ENCODE assay signal across 31 cellular contexts in the genomic region with DNA sequence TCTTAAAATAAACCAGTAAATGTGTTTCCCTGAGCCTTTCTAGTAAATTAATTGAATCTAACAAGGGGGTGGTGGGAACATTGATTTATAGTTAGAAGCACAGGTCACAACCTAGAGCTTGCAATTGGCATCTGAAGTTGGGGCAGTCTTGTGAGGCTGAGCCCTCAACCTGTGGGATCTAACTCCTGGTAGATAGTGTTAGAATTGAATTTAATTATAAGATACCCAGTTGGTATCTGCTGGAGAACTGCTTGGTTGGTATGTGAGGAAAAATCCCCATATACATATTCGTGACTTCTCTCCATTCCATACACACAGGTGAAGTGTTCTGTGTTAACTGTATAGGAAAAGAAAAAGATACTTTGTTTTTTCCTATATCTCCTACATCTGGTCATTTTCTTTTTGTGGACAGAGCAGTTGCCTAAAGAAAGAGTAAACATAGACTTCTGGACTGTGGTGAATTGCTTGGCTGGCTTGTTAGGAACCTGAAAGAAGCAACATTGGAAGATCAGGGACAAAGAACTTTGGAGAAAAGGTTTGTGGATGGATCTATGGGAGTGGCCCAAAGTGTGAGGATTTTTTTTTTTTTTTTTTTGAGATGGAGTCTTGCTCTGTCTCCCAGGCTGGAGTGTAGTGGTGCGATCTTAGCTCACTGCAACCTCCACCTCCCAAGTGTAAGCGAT.
"Had no signal": no experiment of that assay in that cellular context is flagged by ENCODE, and none has a peak within 500 bp of the region (broad histone marks: within the 10 kb centered on the region; RNA-seq: fewer than 3 reads in every experiment).

No MANE protein-coding gene starts in this region.

- DNase-seq: naive thymus-derived CD8-positive, alpha-beta T cell; nephron progenitor cell; nucleus accumbens; pancreas; psoas muscle; right cardiac atrium; spleen; stimulated activated CD4-positive, alpha-beta T cell treated with anti-CD3 and anti-CD28 coated beads, Interleukin-12 subunit alpha, Interleukin-12 subunit beta, amount 100 ng/mL, for 4 hours; stimulated activated CD4-positive, alpha-beta T cell treated with anti-CD3 and anti-CD28 coated beads, Interleukin-1b, Interleukin-23, amount 100 ng/mL, for 48 hours; stimulated activated CD4-positive, alpha-beta T cell treated with anti-CD3 and anti-CD28 coated beads, Interleukin-4, amount 100 ng/mL, for 1 hour; stimulated activated CD4-positive, alpha-beta T cell treated with anti-CD3 and anti-CD28 coated beads, Interleukin-4, amount 100 ng/mL, for 4 hours; stimulated activated CD8-positive, alpha-beta memory T cell treated with anti-CD3 and anti-CD28 coated beads, Interleukin-4, amount 100 ng/mL, for 48 hours; stimulated activated naive CD4-positive, alpha-beta T cell; stimulated activated naive CD8-positive, alpha-beta T cell treated with anti-CD3 and anti-CD28 coated beads, Interleukin-15, amount 100 ng/mL, for 72 hours; stimulated activated naive CD8-positive, alpha-beta T cell treated with anti-CD3 and anti-CD28 coated beads, Interleukin-15, Interleukin-2, amounts not matched to agents 100 U/mL and 50 U/mL, for 24 hours; substantia nigra; testis; tibial artery; transverse colon; upper lobe of right lung; uterus had no signal

- H3K4me1 Mint-ChIP-seq: naive thymus-derived CD8-positive, alpha-beta T cell; neural crest cell; stimulated activated memory B cell treated with anti-CD40 and anti-IgM and Interleukin-4, amounts not matched to agents 10 μg/mL and 1 μg/mL and 100 μg/mL, for 72 hours; stimulated activated naive CD8-positive, alpha-beta T cell treated with anti-CD3 and anti-CD28 coated beads, Interleukin-15, amount 100 ng/mL, for 72 hours had no signal

- FAIRE-seq: pancreas had no signal

- ATAC-seq: naive thymus-derived CD8-positive, alpha-beta T cell; natural killer cell treated with Interleukin-12 subunit alpha and Interleukin-12 subunit beta and Interleukin-15 and Interleukin-18, amount 100 ng/mL, for 72 hours; pancreas; psoas muscle; right cardiac atrium; sciatic nerve; stimulated activated memory B cell treated with anti-CD40 and anti-IgM and Interleukin-4, amounts not matched to agents 10 μg/mL and 1 μg/mL and 100 μg/mL, for 72 hours; stimulated activated naive CD8-positive, alpha-beta T cell treated with anti-CD3 and anti-CD28 coated beads, Interleukin-15, amount 100 ng/mL, for 72 hours; stimulated activated naive CD8-positive, alpha-beta T cell treated with anti-CD3 and anti-CD28 coated beads, Interleukin-15, Interleukin-2, amounts not matched to agents 100 U/mL and 50 U/mL, for 24 hours; upper lobe of right lung had no signal

- H3K4me3 ChIP-seq: pancreas, psoas muscle, skin epidermis, smooth muscle cell, spleen, suprapubic skin, testis, tibial artery, transverse colon, upper lobe of right lung, uterus had no signal

- H3K9me3 ChIP-seq: neutrophil, pancreas, psoas muscle, suprapubic skin, testis, tibial artery, transverse colon, upper lobe of right lung, uterus had no signal

- H3K27ac Mint-ChIP-seq: naive thymus-derived CD8-positive, alpha-beta T cell; natural killer cell treated with Interleukin-12 subunit alpha and Interleukin-12 subunit beta and Interleukin-15 and Interleukin-18, amount 100 ng/mL, for 72 hours; nephron progenitor cell; progenitor cell of endocrine pancreas; stimulated activated memory B cell treated with anti-CD40 and anti-IgM and Interleukin-4, amounts not matched to agents 10 μg/mL and 1 μg/mL and 100 μg/mL, for 72 hours; stimulated activated naive CD8-positive, alpha-beta T cell treated with anti-CD3 and anti-CD28 coated beads, Interleukin-15, amount 100 ng/mL, for 72 hours; type B pancreatic cell had no signal

- H3K27ac ChIP-seq: neutrophil, pancreas, psoas muscle, skin epidermis, spleen, suprapubic skin, testis, tibial artery, transverse colon, upper lobe of right lung, uterus had no signal

- H3K4me1 ChIP-seq: pancreas, psoas muscle, spleen, suprapubic skin, testis, tibial artery, transverse colon, upper lobe of right lung, uterus had no signal

- H3K4me3 Mint-ChIP-seq: naive thymus-derived CD8-positive, alpha-beta T cell; natural killer cell treated with Interleukin-12 subunit alpha and Interleukin-12 subunit beta and Interleukin-15 and Interleukin-18, amount 100 ng/mL, for 72 hours; nephron progenitor cell; neural crest cell; stimulated activated memory B cell treated with anti-CD40 and anti-IgM and Interleukin-4, amounts not matched to agents 10 μg/mL and 1 μg/mL and 100 μg/mL, for 72 hours; stimulated activated naive CD8-positive, alpha-beta T cell treated with anti-CD3 and anti-CD28 coated beads, Interleukin-15, amount 100 ng/mL, for 72 hours; type B pancreatic cell had no signal

- H3K27me3 ChIP-seq: pancreas, testis, upper lobe of right lung, uterus had no signal

- H3K9me3 Mint-ChIP-seq: natural killer cell treated with Interleukin-12 subunit alpha and Interleukin-12 subunit beta and Interleukin-15 and Interleukin-18, amount 100 ng/mL, for 72 hours; stimulated activated memory B cell treated with anti-CD40 and anti-IgM and Interleukin-4, amounts not matched to agents 10 μg/mL and 1 μg/mL and 100 μg/mL, for 72 hours; stimulated activated naive CD8-positive, alpha-beta T cell treated with anti-CD3 and anti-CD28 coated beads, Interleukin-15, amount 100 ng/mL, for 72 hours had no signal

- H3K4me2 ChIP-seq: smooth muscle cell had no signal

- H3K36me3 Mint-ChIP-seq: natural killer cell treated with Interleukin-12 subunit alpha and Interleukin-12 subunit beta and Interleukin-15 and Interleukin-18, amount 100 ng/mL, for 72 hours; stimulated activated memory B cell treated with anti-CD40 and anti-IgM and Interleukin-4, amounts not matched to agents 10 μg/mL and 1 μg/mL and 100 μg/mL, for 72 hours; type B pancreatic cell had no signal

- H3K36me3 ChIP-seq: neutrophil, pancreas, spleen, suprapubic skin, tibial artery, transverse colon, upper lobe of right lung, uterus had no signal
